Comparison of ENCODE assay signal across 1 cellular context in the genomic region with DNA sequence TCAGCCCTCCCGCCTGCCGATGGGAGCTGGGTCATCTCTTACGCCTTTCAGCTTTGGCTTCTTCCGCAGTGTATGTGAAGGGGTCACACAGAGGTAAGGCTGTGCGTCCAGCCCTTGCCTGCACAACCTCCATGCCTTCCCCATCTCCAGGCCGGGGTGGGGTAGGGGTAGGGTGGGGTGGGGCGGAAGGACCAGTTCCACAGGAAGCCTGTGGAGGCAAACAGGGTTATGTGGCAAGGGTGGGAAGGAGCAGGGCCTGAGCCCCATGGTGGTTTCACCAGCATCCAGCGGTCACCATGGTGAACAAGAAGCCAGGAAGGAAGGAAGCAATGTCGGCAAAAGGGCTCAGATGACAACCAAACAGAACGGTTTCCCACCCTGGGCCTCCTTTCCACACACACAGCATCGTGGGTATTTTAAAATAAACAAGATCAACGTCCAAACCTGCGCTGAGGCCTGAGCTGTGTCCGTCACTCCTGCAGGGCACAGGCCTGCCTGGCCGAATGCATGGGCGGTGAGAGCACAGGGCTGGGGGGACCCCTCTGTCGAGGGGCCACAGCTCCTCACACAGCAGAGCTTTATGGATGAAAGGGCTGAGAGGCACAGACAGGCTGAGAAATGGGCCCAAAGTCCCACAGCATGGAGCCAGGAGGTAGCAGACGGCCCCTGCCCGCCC.
TF ChIP-seq lines count a peak whose summit lies in the region.

No MANE protein-coding gene starts in this region.

TF ChIP-seq in HepG2, 621 proteins besides CTCF, POLR2A, EP300 and RAD21 (continued from another document):
- TF ChIP-seq ZNF10 (CRISPR knock-in tag; IDR thresholded peaks at IDR 0.05; ENCODE audit: borderline replicate concordance, low read depth) (no peak), ZFP90 (CRISPR knock-in tag; IDR thresholded peaks at IDR 0.05; ENCODE audit: borderline replicate concordance) (no peak), ZBTB7A (CRISPR knock-in tag; IDR thresholded peaks at IDR 0.05) (no peak), MED13 (CRISPR knock-in tag; IDR thresholded peaks at IDR 0.05) (no peak), HDAC2 (CRISPR knock-in tag; IDR thresholded peaks at IDR 0.05) (no peak), CEBPB (IDR thresholded peaks at IDR 0.05; ENCODE audit: borderline replicate concordance, low read depth, low read length) (no peak), RXRB (CRISPR knock-in tag; IDR thresholded peaks at IDR 0.05; ENCODE audit: borderline replicate concordance) (no peak), FOXA1 (IDR thresholded peaks at IDR 0.05) (no peak), FOXA1 (CRISPR knock-in tag; IDR thresholded peaks at IDR 0.05) (no peak)
